In the genomic region with DNA sequence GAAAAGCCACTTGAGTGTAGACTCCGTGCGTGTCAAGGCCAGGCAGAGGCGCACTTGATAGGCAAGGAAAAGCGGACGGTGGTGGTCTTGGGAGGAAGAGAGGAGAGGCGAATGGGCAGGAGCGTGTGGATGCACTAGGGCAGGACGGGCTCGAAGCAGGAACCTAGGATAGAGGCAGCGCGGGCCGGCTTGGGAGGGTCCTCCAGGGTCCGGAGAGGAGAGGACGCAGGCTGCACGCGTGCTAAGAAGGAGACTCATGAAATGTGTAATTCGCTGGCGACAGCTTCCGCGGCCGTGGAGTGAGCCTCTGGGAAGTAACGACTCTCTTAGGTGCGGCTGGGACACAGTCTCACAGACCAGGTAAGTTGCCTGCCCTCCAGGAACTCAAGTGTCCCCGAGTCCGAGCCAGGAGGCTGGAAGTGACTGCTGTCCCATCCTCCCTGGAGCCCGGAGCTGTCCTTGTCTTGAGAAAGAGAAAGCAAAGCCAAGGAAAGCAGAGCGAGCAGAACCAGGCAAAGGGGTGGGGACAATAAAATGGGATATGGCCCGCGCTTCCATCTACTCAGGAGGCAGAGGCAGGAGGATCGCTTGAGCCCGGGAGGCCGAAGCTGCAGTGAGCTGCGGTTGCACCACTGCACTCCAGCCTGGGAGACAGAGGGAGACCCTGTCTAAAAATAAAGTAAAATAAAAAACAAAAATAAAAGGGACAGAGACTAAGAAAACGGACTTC, we compare ENCODE assay signal across 8 cellular contexts. TPM values are rescaled to one million over a fixed set of nuclear protein-coding genes. Genes with fewer than 3 reads are reported as not detected.
DNase-seq lines count a peak whose midpoint lies in the region; ATAC-seq and TF ChIP-seq lines count a peak whose summit lies in the region.

No MANE protein-coding gene starts in this region.

- H3K9me2 ChIP-seq in GM23338 (ENCODE audit: insufficient read depth) (no peaks in the 10 kb centered on the region), SU-DHL-6 (replicated peaks; ENCODE audit: insufficient read depth, low read length) (no peaks in the 10 kb centered on the region)

- intact Hi-C loops in sciatic nerve (cut with DNase I), result no loop called here

- H3K4me3 Mint-ChIP-seq in GM23338, result peak overlapping the region; percentile 78

- H4K20me1 ChIP-seq in GM23338 (replicated peaks; ENCODE audit: insufficient read depth) (peaks cover 4% of the 10 kb centered on the region), SU-DHL-6 (ENCODE audit: low read depth, low read length) (no peaks in the 10 kb centered on the region)

- H3K4me1 Mint-ChIP-seq in GM23338, result peaks cover 16% of the 10 kb centered on the region

- H3K36me3 ChIP-seq in GM23338 (ENCODE audit: insufficient read depth), result no peaks in the 10 kb centered on the region
- no peaks in the 10 kb centered on the region for H3K36me3 ChIP-seq in SU-DHL-6 (ENCODE audit: low read length)

- no peaks in the 10 kb centered on the region; the same call in 2 of the 3 replicates for H3K9me3 Mint-ChIP-seq in GM23338

- in situ Hi-C loops in ACHN (cut with HindIII; ENCODE audit: low pct_ligation_motif_present, low pct_unique_long_range_greater_than_20kb, low sequenced_read_pairs), result no loop called here

- H3K27me3 ChIP-seq in GM23338 (ENCODE audit: insufficient read depth) (peaks cover 31% of the 10 kb centered on the region), SU-DHL-6 (ENCODE audit: low read length) (no peaks in the 10 kb centered on the region)

- TF ChIP-seq CTCF in GM23338 (conservative IDR thresholded peaks at IDR 0.05; ENCODE audit: low read depth in 2 of 2) (no peak), SU-DHL-6 (IDR thresholded peaks at IDR 0.05; ENCODE audit: insufficient read depth, low read length, poor library complexity, severe bottlenecking) (no peak), fibroblast of pulmonary artery (IDR thresholded peaks at IDR 0.05; ENCODE audit: low read length, missing control alignments) (no peak)

- H3K27ac ChIP-seq in GM23338 (ENCODE audit: low read depth) (no peak overlapping the region), SU-DHL-6 (ENCODE audit: low read depth, low read length) (no peak overlapping the region)

- peak overlapping the region; percentile 81 for H3K9ac ChIP-seq in SU-DHL-6 (ENCODE audit: low read length)

- peaks cover 8% of the 10 kb centered on the region; the same call in 1 of the 2 replicates for H3K4me1 ChIP-seq in GM23338 (ENCODE audit: insufficient read depth)

- peak; percentile 19 for DNase-seq in GM23338 (ENCODE audit: low spot score)
- DNase-seq in fibroblast of pulmonary artery (ENCODE audit: low read depth), result no peak
- peak; percentile 65 for DNase-seq in sciatic nerve (ENCODE audit: low spot score)
- DNase-seq in activated CD4-positive, CD25-positive, alpha-beta regulatory T cell treated with anti-CD3 and anti-CD28 coated beads, Interleukin-2, amount 50 U/mL, for 72 hours, result no peak
- DNase-seq in hypothalamus (lab: John Stamatoyannopoulos, UW), result no peak
- DNase-seq in ACHN, result no peak

- no peaks in the 10 kb centered on the region for H3K36me3 Mint-ChIP-seq in GM23338 (ENCODE audit: low read depth)

- H3F3A ChIP-seq in GM23338 (replicated peaks; ENCODE audit: low read depth) (peaks cover 7% of the 10 kb centered on the region), SU-DHL-6 (ENCODE audit: insufficient read depth) (0 out of 2 replicates have a peak, but pooled peaks cover 3% of the 10 kb centered on the region)

- H3K4me2 ChIP-seq in GM23338 (peak overlapping the region; percentile 93), SU-DHL-6 (ENCODE audit: low read depth, low read length, poor library complexity, severe bottlenecking) (peak overlapping the region; percentile 62)

- H3K79me2 ChIP-seq in GM23338 (replicated peaks; ENCODE audit: insufficient read depth) (0 out of 2 replicates have a peak, but pooled peaks cover 3% of the 10 kb centered on the region), SU-DHL-6 (ENCODE audit: insufficient read depth, low read length) (no peaks in the 10 kb centered on the region)

- H3K4me3 ChIP-seq in GM23338 (peak overlapping the region; percentile 83), SU-DHL-6 (ENCODE audit: insufficient read depth, low read length, poor library complexity, severe bottlenecking) (peak overlapping the region; percentile 72), fibroblast of pulmonary artery (replicated peaks; ENCODE audit: low read depth, low read length) (peak overlapping the region; percentile 81)

- H3K9me3 ChIP-seq in SU-DHL-6 (ENCODE audit: insufficient read depth, low read length), result no peaks in the 10 kb centered on the region

- H2AFZ ChIP-seq in GM23338 (peak overlapping the region; percentile 98), SU-DHL-6 (ENCODE audit: low read depth, low read length, severe bottlenecking) (peak overlapping the region; percentile 54)

- ATAC-seq in GM23338 (no peak), sciatic nerve (no peak), GM21825 (IDR thresholded peaks at IDR 0.05; ENCODE audit: unreplicated experiment) (no peak)

- no peak overlapping the region for H3K27ac Mint-ChIP-seq in GM23338

- H3K27me3 Mint-ChIP-seq in GM23338 (ENCODE audit: insufficient read depth, low read depth, poor library complexity), result peaks cover 25% of the 10 kb centered on the region

TF ChIP-seq in GM23338, 12 proteins besides CTCF, POLR2A, EP300 and RAD21 (continues in another document):
- TF ChIP-seq, protein P1, sequence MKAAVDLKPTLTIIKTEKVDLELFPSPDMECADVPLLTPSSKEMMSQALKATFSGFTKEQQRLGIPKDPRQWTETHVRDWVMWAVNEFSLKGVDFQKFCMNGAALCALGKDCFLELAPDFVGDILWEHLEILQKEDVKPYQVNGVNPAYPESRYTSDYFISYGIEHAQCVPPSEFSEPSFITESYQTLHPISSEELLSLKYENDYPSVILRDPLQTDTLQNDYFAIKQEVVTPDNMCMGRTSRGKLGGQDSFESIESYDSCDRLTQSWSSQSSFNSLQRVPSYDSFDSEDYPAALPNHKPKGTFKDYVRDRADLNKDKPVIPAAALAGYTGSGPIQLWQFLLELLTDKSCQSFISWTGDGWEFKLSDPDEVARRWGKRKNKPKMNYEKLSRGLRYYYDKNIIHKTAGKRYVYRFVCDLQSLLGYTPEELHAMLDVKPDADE (IDR thresholded peaks at IDR 0.05), result no peak
- TF ChIP-seq, protein P2, sequence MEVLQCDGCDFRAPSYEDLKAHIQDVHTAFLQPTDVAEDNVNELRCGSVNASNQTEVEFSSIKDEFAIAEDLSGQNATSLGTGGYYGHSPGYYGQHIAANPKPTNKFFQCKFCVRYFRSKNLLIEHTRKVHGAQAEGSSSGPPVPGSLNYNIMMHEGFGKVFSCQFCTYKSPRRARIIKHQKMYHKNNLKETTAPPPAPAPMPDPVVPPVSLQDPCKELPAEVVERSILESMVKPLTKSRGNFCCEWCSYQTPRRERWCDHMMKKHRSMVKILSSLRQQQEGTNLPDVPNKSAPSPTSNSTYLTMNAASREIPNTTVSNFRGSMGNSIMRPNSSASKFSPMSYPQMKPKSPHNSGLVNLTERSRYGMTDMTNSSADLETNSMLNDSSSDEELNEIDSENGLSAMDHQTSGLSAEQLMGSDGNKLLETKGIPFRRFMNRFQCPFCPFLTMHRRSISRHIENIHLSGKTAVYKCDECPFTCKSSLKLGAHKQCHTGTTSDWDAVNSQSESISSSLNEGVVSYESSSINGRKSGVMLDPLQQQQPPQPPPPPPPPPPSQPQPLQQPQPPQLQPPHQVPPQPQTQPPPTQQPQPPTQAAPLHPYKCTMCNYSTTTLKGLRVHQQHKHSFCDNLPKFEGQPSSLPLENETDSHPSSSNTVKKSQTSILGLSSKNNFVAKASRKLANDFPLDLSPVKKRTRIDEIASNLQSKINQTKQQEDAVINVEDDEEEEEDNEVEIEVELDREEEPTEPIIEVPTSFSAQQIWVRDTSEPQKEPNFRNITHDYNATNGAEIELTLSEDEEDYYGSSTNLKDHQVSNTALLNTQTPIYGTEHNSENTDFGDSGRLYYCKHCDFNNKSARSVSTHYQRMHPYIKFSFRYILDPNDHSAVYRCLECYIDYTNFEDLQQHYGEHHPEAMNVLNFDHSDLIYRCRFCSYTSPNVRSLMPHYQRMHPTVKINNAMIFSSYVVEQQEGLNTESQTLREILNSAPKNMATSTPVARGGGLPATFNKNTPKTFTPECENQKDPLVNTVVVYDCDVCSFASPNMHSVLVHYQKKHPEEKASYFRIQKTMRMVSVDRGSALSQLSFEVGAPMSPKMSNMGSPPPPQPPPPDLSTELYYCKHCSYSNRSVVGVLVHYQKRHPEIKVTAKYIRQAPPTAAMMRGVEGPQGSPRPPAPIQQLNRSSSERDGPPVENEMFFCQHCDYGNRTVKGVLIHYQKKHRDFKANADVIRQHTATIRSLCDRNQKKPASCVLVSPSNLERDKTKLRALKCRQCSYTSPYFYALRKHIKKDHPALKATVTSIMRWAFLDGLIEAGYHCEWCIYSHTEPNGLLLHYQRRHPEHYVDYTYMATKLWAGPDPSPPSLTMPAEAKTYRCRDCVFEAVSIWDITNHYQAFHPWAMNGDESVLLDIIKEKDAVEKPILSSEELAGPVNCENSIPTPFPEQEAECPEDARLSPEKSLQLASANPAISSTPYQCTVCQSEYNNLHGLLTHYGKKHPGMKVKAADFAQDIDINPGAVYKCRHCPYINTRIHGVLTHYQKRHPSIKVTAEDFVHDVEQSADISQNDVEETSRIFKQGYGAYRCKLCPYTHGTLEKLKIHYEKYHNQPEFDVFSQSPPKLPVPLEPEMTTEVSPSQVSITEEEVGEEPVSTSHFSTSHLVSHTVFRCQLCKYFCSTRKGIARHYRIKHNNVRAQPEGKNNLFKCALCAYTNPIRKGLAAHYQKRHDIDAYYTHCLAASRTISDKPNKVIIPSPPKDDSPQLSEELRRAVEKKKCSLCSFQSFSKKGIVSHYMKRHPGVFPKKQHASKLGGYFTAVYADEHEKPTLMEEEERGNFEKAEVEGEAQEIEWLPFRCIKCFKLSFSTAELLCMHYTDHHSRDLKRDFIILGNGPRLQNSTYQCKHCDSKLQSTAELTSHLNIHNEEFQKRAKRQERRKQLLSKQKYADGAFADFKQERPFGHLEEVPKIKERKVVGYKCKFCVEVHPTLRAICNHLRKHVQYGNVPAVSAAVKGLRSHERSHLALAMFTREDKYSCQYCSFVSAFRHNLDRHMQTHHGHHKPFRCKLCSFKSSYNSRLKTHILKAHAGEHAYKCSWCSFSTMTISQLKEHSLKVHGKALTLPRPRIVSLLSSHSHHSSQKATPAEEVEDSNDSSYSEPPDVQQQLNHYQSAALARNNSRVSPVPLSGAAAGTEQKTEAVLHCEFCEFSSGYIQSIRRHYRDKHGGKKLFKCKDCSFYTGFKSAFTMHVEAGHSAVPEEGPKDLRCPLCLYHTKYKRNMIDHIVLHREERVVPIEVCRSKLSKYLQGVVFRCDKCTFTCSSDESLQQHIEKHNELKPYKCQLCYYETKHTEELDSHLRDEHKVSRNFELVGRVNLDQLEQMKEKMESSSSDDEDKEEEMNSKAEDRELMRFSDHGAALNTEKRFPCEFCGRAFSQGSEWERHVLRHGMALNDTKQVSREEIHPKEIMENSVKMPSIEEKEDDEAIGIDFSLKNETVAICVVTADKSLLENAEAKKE (CRISPR knock-in tag; IDR thresholded peaks at IDR 0.05), result no peak
- no peak for TF ChIP-seq ZNF114 (CRISPR knock-in tag; IDR thresholded peaks at IDR 0.05)

RNA-seq across cellular contexts. Expression of a gene that starts 0.8 kb away (rescaled TPM):
- 9.6 and 11.9 TPM in 2 replicates for total RNA-seq in GM23338 (2014; rRNA removed; shearing (Covaris generic))
- polyA plus RNA-seq in GM23338 (2016; fragmentation: Nextera tagmentation; extraction: Ambion mirVana), result 3.2 TPM in 2 replicates
- 22.3 TPM for total RNA-seq in sciatic nerve

RNA-seq across cellular contexts. Expression of a gene that starts 37.2 kb away (rescaled TPM):
- 6.4 and 7.2 TPM in 2 replicates for total RNA-seq in GM23338 (2014; rRNA removed; shearing (Covaris generic))
- 2.0 and 2.4 TPM in 2 replicates for polyA plus RNA-seq in GM23338 (2016; fragmentation: Nextera tagmentation; extraction: Ambion mirVana)
- total RNA-seq in sciatic nerve, result 0.94 TPM

Comparison
In these comparisons a context has a peak if more than half of its experiments do, and no peak if none do; other contexts are left out.
1. DNase-seq: peak in GM23338 (single experiment) and sciatic nerve (single experiment); none in fibroblast of pulmonary artery (single experiment), activated CD4-positive, CD25-positive, alpha-beta regulatory T cell treated with anti-CD3 and anti-CD28 coated beads, Interleukin-2, amount 50 U/mL, for 72 hours (single experiment), hypothalamus (0 of 51) and ACHN (single experiment).
2. Peak in every context shown above with its lines, with median percentiles within 50 percentile points of each other: H3K4me3 ChIP-seq.